18 cellular contexts compared by ENCODE assay signal in genomic region chr6:62716719-62717118, GRCh38.
DNase-seq lines count a peak whose midpoint lies in the region; ATAC-seq and TF ChIP-seq lines count a peak whose summit lies in the region.
"Had no signal": no experiment of that assay in that cellular context is flagged by ENCODE, and none has a peak within 500 bp of the region (broad histone marks: within the 10 kb centered on the region; RNA-seq: fewer than 3 reads in every experiment).

No MANE protein-coding gene starts in this region.

- H3K9me3 ChIP-seq in right lobe of liver, result no peaks in the 10 kb centered on the region
- H3K9me3 ChIP-seq: BLaER1, Caco-2 had no signal

- no peaks in the 10 kb centered on the region for H3K4me1 Mint-ChIP-seq in stimulated activated memory B cell treated with anti-CD40 and anti-IgM and Interleukin-4, amounts not matched to agents 10 μg/mL and 1 μg/mL and 100 μg/mL, for 72 hours
- H3K4me1 Mint-ChIP-seq: B cell; CD4-positive, CD25-positive, alpha-beta regulatory T cell had no signal

- peak; percentile 27 for ATAC-seq in stimulated activated memory B cell treated with anti-CD40 and anti-IgM and Interleukin-4, amounts not matched to agents 10 μg/mL and 1 μg/mL and 100 μg/mL, for 72 hours
- ATAC-seq in right lobe of liver, result no peak
- no peak for ATAC-seq in activated naive CD4-positive, alpha-beta T cell treated with anti-CD3 and anti-CD28 coated beads, Interleukin-2, amount 50 U/mL, for 72 hours
- ATAC-seq: CD8-positive, alpha-beta T cell had no signal

- H3K27me3 ChIP-seq in right lobe of liver, result no peaks in the 10 kb centered on the region
- H3K27me3 ChIP-seq: BLaER1 had no signal

- no peak overlapping the region for H3K27ac ChIP-seq in right lobe of liver
- H3K27ac ChIP-seq: 22Rv1, BLaER1, C4-2B, GM23248 had no signal

- TF ChIP-seq CTCF in right lobe of liver (IDR thresholded peaks at IDR 0.05), result no peak

- H3K4me3 Mint-ChIP-seq in stimulated activated memory B cell treated with anti-CD40 and anti-IgM and Interleukin-4, amounts not matched to agents 10 μg/mL and 1 μg/mL and 100 μg/mL, for 72 hours, result no peak overlapping the region
- H3K4me3 Mint-ChIP-seq: B cell; CD4-positive, CD25-positive, alpha-beta regulatory T cell; CD8-positive, alpha-beta T cell had no signal

- intact Hi-C loops in right lobe of liver (cut with DNase I), result no loop called here

- no peaks in the 10 kb centered on the region for H3K36me3 ChIP-seq in right lobe of liver
- H3K36me3 ChIP-seq: BLaER1 had no signal

- no peaks in the 10 kb centered on the region for H3K4me1 ChIP-seq in right lobe of liver
- H3K4me1 ChIP-seq: BLaER1, Caco-2 had no signal

- no peaks in the 10 kb centered on the region for H3K36me3 Mint-ChIP-seq in stimulated activated memory B cell treated with anti-CD40 and anti-IgM and Interleukin-4, amounts not matched to agents 10 μg/mL and 1 μg/mL and 100 μg/mL, for 72 hours
- H3K36me3 Mint-ChIP-seq in activated naive CD4-positive, alpha-beta T cell treated with anti-CD3 and anti-CD28 coated beads, Interleukin-2, amount 50 U/mL, for 72 hours, result no peaks in the 10 kb centered on the region
- H3K36me3 Mint-ChIP-seq: CD4-positive, CD25-positive, alpha-beta regulatory T cell; CD8-positive, alpha-beta T cell had no signal

- H3K27ac Mint-ChIP-seq in stimulated activated memory B cell treated with anti-CD40 and anti-IgM and Interleukin-4, amounts not matched to agents 10 μg/mL and 1 μg/mL and 100 μg/mL, for 72 hours, result no peak overlapping the region
- no peak overlapping the region for H3K27ac Mint-ChIP-seq in activated naive CD4-positive, alpha-beta T cell treated with anti-CD3 and anti-CD28 coated beads, Interleukin-2, amount 50 U/mL, for 72 hours
- H3K27ac Mint-ChIP-seq: B cell; CD4-positive, CD25-positive, alpha-beta regulatory T cell; CD8-positive, alpha-beta T cell had no signal

- H3K27me3 Mint-ChIP-seq in stimulated activated memory B cell treated with anti-CD40 and anti-IgM and Interleukin-4, amounts not matched to agents 10 μg/mL and 1 μg/mL and 100 μg/mL, for 72 hours, result no peaks in the 10 kb centered on the region
- H3K27me3 Mint-ChIP-seq: B cell; CD4-positive, CD25-positive, alpha-beta regulatory T cell had no signal

- DNase-seq in NCI-H1417 (lab: John Stamatoyannopoulos, UW) (peak in 2 of 3 experiments; percentile 5 to 73), NCI-H1417 treated with DMSO at 0.1 percent for 48 hours (lab: John Stamatoyannopoulos, UW) (no peak), NCI-H748 (lab: John Stamatoyannopoulos, UW; ENCODE audit: unreplicated experiment) (peak; percentile 65), right lobe of liver (no peak)
- no peak for DNase-seq in activated naive CD4-positive, alpha-beta T cell treated with anti-CD3 and anti-CD28 coated beads, Interleukin-2, amount 50 U/mL, for 72 hours (ENCODE audit: low spot score in 2 of 2)
- DNase-seq: Caco-2; CD4-positive, CD25-positive, alpha-beta regulatory T cell; CD8-positive, alpha-beta T cell; DMS153; DND-41; GM23248; H7; HCEC 1CT had no signal

- no peaks in the 10 kb centered on the region for H3K9me3 Mint-ChIP-seq in stimulated activated memory B cell treated with anti-CD40 and anti-IgM and Interleukin-4, amounts not matched to agents 10 μg/mL and 1 μg/mL and 100 μg/mL, for 72 hours
- peaks cover 4 to 19% of the 10 kb centered on the region in 2 donors for H3K9me3 Mint-ChIP-seq in activated naive CD4-positive, alpha-beta T cell treated with anti-CD3 and anti-CD28 coated beads, Interleukin-2, amount 50 U/mL, for 72 hours

- 61% methylated on average over 3 of the region's 3 CpGs for WGBS in right lobe of liver (ENCODE audit: insufficient coverage, low coverage, low lambda C conversion rate, missing lambda C conversion rate)

- no peak overlapping the region for H3K4me3 ChIP-seq in right lobe of liver
- H3K4me3 ChIP-seq: BLaER1, GM23248 had no signal

- TF ChIP-seq POLR2A in right lobe of liver (IDR thresholded peaks at IDR 0.05), result no peak

Comparison
In these comparisons a context has a peak if more than half of its experiments do, and no peak if none do; other contexts are left out.
1. DNase-seq: peak in NCI-H1417 (2 of 3) and NCI-H748 (single experiment); none in NCI-H1417 treated with DMSO at 0.1 percent for 48 hours (single experiment), right lobe of liver (0 of 3) and activated naive CD4-positive, alpha-beta T cell treated with anti-CD3 and anti-CD28 coated beads, Interleukin-2, amount 50 U/mL, for 72 hours (0 of 2).